In genomic region chr16:74608944-74609343, GRCh38 we compare ENCODE assay signal across 1 cellular context.
TF ChIP-seq lines count a peak whose summit lies in the region.

No MANE protein-coding gene starts in this region.

TF ChIP-seq in K562, 482 proteins besides CTCF, POLR2A, EP300 and RAD21 (continued from another document):
- TF ChIP-seq ZNF280B (CRISPR knock-in tag; IDR thresholded peaks at IDR 0.05) (no peak), ETS1 (conservative IDR thresholded peaks at IDR 0.05; ENCODE audit: control insufficient read depth, low read depth, low read length) (no peak), SMAD3 (CRISPR knock-in tag; conservative IDR thresholded peaks at IDR 0.05) (0 out of 2 replicates have a peak, but pooled peaks have one; percentile 37), PPARD (CRISPR knock-in tag; IDR thresholded peaks at IDR 0.05) (no peak), DDX20 (tag; IDR thresholded peaks at IDR 0.05; ENCODE audit: low read depth) (no peak), DPF2 (IDR thresholded peaks at IDR 0.05) (peak; percentile 55; the same call in 1 of the 2 replicates), YY1 (IDR thresholded peaks at IDR 0.05; ENCODE audit: borderline replicate concordance in 1 of 3, control insufficient read depth in 1 of 3, extremely low read depth in 1 of 3, insufficient read depth in 3 of 3, insufficient read length in 1 of 3, insufficient replicate concordance in 2 of 3, low read depth in 1 of 3, low read length in 2 of 3) (no peak), HIVEP1 (CRISPR knock-in tag; IDR thresholded peaks at IDR 0.05) (no peak), HDAC1 (IDR thresholded peaks at IDR 0.05) (peak in 1 of 2 experiments; percentile 87; a peak in 2 of 4 replicates), RBM39 (optimal IDR thresholded peaks at IDR 0.05; ENCODE audit: low read depth, low read length) (no peak), TAL1 (IDR thresholded peaks at IDR 0.05) (peak; percentile 46; the same call in 1 of the 2 replicates), ETV1 (tag; conservative IDR thresholded peaks at IDR 0.05; ENCODE audit: low read depth) (no peak), EZH2 (IDR thresholded peaks at IDR 0.05; ENCODE audit: borderline replicate concordance, low read depth, low read length) (no peak), GMEB1 (CRISPR knock-in tag; IDR thresholded peaks at IDR 0.05) (0 out of 2 replicates have a peak, but pooled peaks have one; percentile 30), MYC (IDR thresholded peaks at IDR 0.05; ENCODE audit: low read depth, low read length) (0 out of 2 replicates have a peak, but pooled peaks have one; percentile 31), MYC (CRISPR knock-in tag; IDR thresholded peaks at IDR 0.05; ENCODE audit: borderline replicate concordance, low read depth) (no peak), SMAD2 (IDR thresholded peaks at IDR 0.05; ENCODE audit: low read depth, low read length) (no peak), TEAD4 (IDR thresholded peaks at IDR 0.05; ENCODE audit: low read length) (peak; percentile 74), TEAD4 (CRISPR knock-in tag; IDR thresholded peaks at IDR 0.05; ENCODE audit: borderline replicate concordance) (no peak), NFYB (IDR thresholded peaks at IDR 0.05; ENCODE audit: extremely low read depth, insufficient read length) (no peak), HDAC2 (IDR thresholded peaks at IDR 0.05) (peak; percentile 89), BHLHE40 (IDR thresholded peaks at IDR 0.05; ENCODE audit: low read length) (no peak), ZNF143 (CRISPR knock-in tag; IDR thresholded peaks at IDR 0.05) (no peak)
